11 cellular contexts compared by ENCODE assay signal in the genomic region with DNA sequence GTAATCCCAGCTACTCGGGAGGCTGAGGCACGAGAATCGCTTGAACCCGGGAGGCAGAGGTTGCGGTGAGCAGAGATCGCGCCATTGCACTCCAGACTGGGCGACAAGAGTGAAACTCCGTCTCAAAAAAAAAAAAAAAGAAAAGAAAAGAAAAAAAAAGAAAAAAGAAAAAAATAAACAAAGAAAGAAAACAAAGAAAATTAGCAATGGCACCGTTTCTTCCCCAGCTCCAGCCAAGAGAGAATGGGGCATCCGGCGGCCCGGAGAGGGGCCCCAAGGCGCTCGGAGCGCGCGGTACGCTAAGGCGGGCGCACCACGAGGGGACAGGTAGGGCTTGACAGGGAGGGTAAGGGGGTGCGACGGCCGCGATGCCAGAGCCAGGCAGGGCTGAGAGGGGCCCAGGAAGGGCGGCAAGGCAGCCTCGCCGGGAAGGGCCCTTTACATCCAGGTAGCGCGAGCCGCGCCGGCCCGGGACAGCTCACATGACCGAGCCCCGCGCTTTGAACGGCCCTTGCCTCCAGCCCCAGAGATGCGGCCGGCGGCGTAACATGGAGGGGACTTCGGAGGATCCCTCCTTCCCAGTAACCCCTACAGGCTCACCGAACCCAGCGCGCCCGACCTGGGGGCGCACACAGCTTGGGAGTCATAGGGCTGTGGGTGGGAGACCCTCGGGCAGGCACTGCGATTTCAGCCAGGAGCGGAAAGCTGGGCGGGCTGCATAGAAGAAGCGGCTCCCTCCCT. TPM values are rescaled to one million over a fixed set of nuclear protein-coding genes. Genes with fewer than 3 reads are reported as not detected.
A peak's percentile ranks its signal among the peaks of the same experiment; 100 is the strongest.
DNase-seq lines count a peak whose midpoint lies in the region; ATAC-seq and TF ChIP-seq lines count a peak whose summit lies in the region.
"Had no signal": no experiment of that assay in that cellular context is flagged by ENCODE, and none has a peak within 500 bp of the region (broad histone marks: within the 10 kb centered on the region; RNA-seq: fewer than 3 reads in every experiment).

No MANE protein-coding gene starts in this region.

- intact Hi-C loops in right cardiac atrium (cut with DNase I), result loop anchor here in 2 of 4 donors (10.0 kb wide), 1 partner anchor 100 kb away; no protein-coding TSS in a partner anchor

- H3K4me3 ChIP-seq in right cardiac atrium (ENCODE audit: low read length) (peak overlapping the region; percentile 40), foreskin fibroblast (ENCODE audit: low read depth in 1 of 2, low read length in 2 of 2) (no peak overlapping the region)
- H3K4me3 ChIP-seq: body of pancreas had no signal

- peak; percentile 24 to 25 for ATAC-seq in right cardiac atrium
- ATAC-seq in activated CD4-positive, CD25-positive, alpha-beta regulatory T cell treated with anti-CD3 and anti-CD28 coated beads, Interleukin-2, amount 50 U/mL, for 24 hours, result no peak

- TF ChIP-seq CTCF in foreskin fibroblast (IDR thresholded peaks at IDR 0.05; ENCODE audit: low read depth, low read length), result no peak

- no peaks in the 10 kb centered on the region for H3K4me1 ChIP-seq in right cardiac atrium (ENCODE audit: control insufficient read depth, insufficient read depth, low read length)

- peak; percentile 39 for DNase-seq in Daoy (ENCODE audit: low read depth)
- DNase-seq in RPMI8226, result peak; percentile 57
- DNase-seq in right cardiac atrium, result peak in 1 of 3 donors; percentile 65
- DNase-seq in retina, result peak; percentile 62
- no peak for DNase-seq in HK-2 (ENCODE audit: unreplicated experiment)
- no peak for DNase-seq in NCI-H510A (lab: John Stamatoyannopoulos, UW)
- DNase-seq in foreskin fibroblast, result no peak
- DNase-seq: activated T-cell treated with anti-CD3 and anti-CD28 coated beads for 4 hours, NCI-H1105 had no signal

- H3K9me3 ChIP-seq in right cardiac atrium (ENCODE audit: control insufficient read depth, low read length), result no peaks in the 10 kb centered on the region
- H3K9me3 ChIP-seq: body of pancreas had no signal

- 4% methylated on average over 54 of the region's 54 CpGs for WGBS in right cardiac atrium

- no peaks in the 10 kb centered on the region for H3K27me3 ChIP-seq in right cardiac atrium (ENCODE audit: control insufficient read depth, insufficient read depth)

- peak overlapping the region; percentile 18 for H3K27ac ChIP-seq in right cardiac atrium (ENCODE audit: low read length)
- H3K27ac ChIP-seq: body of pancreas had no signal

RNA-seq across cellular contexts. Expression of a gene that starts 1.4 kb away (rescaled TPM):
- total RNA-seq in Daoy (2014; rRNA removed; shearing (Covaris generic)), result 11.5 and 12.7 TPM in 2 replicates
- total RNA-seq in right cardiac atrium, result 10 to 100 TPM; 29.1 to 39.4 (median 32.3) TPM
- 22.4 TPM for polyA plus RNA-seq in right cardiac atrium

Comparison
In these comparisons a context has a peak if more than half of its experiments do, and no peak if none do; other contexts are left out.
1. DNase-seq: peak in Daoy (single experiment), RPMI8226 (single experiment) and retina (single experiment); none in HK-2 (single experiment), NCI-H510A (single experiment) and foreskin fibroblast (0 of 2).
2. ATAC-seq: peak in right cardiac atrium (2 of 2); none in activated CD4-positive, CD25-positive, alpha-beta regulatory T cell treated with anti-CD3 and anti-CD28 coated beads, Interleukin-2, amount 50 U/mL, for 24 hours (0 of 2).